In the genomic region with DNA sequence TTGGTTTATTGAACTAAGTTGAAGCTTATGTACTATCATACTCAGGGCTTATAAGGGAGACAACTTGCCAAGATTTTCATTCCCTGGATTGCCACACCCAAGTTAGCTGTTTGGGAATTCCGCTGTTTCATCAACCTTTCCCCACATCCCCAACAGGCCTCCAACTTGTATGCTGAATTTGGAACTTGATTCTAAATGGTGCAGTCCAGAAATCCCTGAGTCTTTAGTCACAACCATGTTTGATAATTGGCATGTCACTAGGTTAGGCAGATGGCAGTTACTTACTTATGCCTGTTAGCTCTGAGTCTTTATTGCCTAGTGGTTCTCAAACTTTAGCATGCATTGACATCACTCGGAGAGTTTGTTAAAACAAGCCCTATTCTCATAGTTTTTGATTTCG, we compare ENCODE assay signal across 19 cellular contexts.
"Had no signal": no experiment of that assay in that cellular context is flagged by ENCODE, and none has a peak within 500 bp of the region (broad histone marks: within the 10 kb centered on the region; RNA-seq: fewer than 3 reads in every experiment).

No MANE protein-coding gene starts in this region.

- H3K4me1 Mint-ChIP-seq: activated CD4-positive, alpha-beta memory T cell treated with anti-CD3 and anti-CD28 coated beads, Interleukin-2, amount 10 ng/mL, durations not matched to agents 7 days and 5 days; activated naive CD4-positive, alpha-beta T cell treated with anti-CD3 and anti-CD28 coated beads, Interleukin-2, amount 10 ng/mL, durations not matched to agents 7 days and 5 days; memory B cell; nephron progenitor cell had no signal

- H3K27ac Mint-ChIP-seq: activated CD4-positive, alpha-beta memory T cell treated with anti-CD3 and anti-CD28 coated beads, Interleukin-2, amount 10 ng/mL, durations not matched to agents 7 days and 5 days; activated naive CD4-positive, alpha-beta T cell treated with anti-CD3 and anti-CD28 coated beads, Interleukin-2, amount 10 ng/mL, durations not matched to agents 7 days and 5 days; dendritic cell treated with granulocyte-macrophage colony-stimulating factor and Interleukin-4, amounts not matched to agents 40 ng/mL and 50 ng/mL, for 4 days; memory B cell; nephron progenitor cell; stimulated activated naive CD8-positive, alpha-beta T cell treated with anti-CD3 and anti-CD28 coated beads, Interleukin-15, Interleukin-2, amounts not matched to agents 100 ng/mL and 50 ng/mL, for 24 hours; T-helper 1 cell treated with Interleukin-12 subunit alpha and Interleukin-12 subunit beta and Interleukin-4 antibody, amounts not matched to agents 30 μg/mL and 1 μg/mL, for 36 hours had no signal

- H3K9me3 Mint-ChIP-seq: activated CD4-positive, alpha-beta memory T cell treated with anti-CD3 and anti-CD28 coated beads, Interleukin-2, amount 10 ng/mL, durations not matched to agents 7 days and 5 days; activated naive CD4-positive, alpha-beta T cell treated with anti-CD3 and anti-CD28 coated beads, Interleukin-2, amount 10 ng/mL, durations not matched to agents 7 days and 5 days; dendritic cell treated with granulocyte-macrophage colony-stimulating factor and Interleukin-4, amounts not matched to agents 40 ng/mL and 50 ng/mL, for 4 days; memory B cell; nephron progenitor cell; stimulated activated naive CD8-positive, alpha-beta T cell treated with anti-CD3 and anti-CD28 coated beads, Interleukin-15, Interleukin-2, amounts not matched to agents 100 ng/mL and 50 ng/mL, for 24 hours; T-helper 1 cell treated with Interleukin-12 subunit alpha and Interleukin-12 subunit beta and Interleukin-4 antibody, amounts not matched to agents 30 μg/mL and 1 μg/mL, for 36 hours had no signal

- ATAC-seq: pancreas, psoas muscle had no signal

- FAIRE-seq: islet of Langerhans, pancreas had no signal

- H3K4me3 Mint-ChIP-seq: activated CD4-positive, alpha-beta memory T cell treated with anti-CD3 and anti-CD28 coated beads, Interleukin-2, amount 10 ng/mL, durations not matched to agents 7 days and 5 days; activated naive CD4-positive, alpha-beta T cell treated with anti-CD3 and anti-CD28 coated beads, Interleukin-2, amount 10 ng/mL, durations not matched to agents 7 days and 5 days; dendritic cell treated with granulocyte-macrophage colony-stimulating factor and Interleukin-4, amounts not matched to agents 40 ng/mL and 50 ng/mL, for 4 days; memory B cell; nephron progenitor cell; stimulated activated naive CD8-positive, alpha-beta T cell treated with anti-CD3 and anti-CD28 coated beads, Interleukin-15, Interleukin-2, amounts not matched to agents 100 ng/mL and 50 ng/mL, for 24 hours; T-helper 1 cell treated with Interleukin-12 subunit alpha and Interleukin-12 subunit beta and Interleukin-4 antibody, amounts not matched to agents 30 μg/mL and 1 μg/mL, for 36 hours had no signal

- H3K36me3 Mint-ChIP-seq: activated naive CD4-positive, alpha-beta T cell treated with anti-CD3 and anti-CD28 coated beads, Interleukin-2, amount 10 ng/mL, durations not matched to agents 7 days and 5 days; memory B cell had no signal

- H3K27me3 Mint-ChIP-seq: activated naive CD4-positive, alpha-beta T cell treated with anti-CD3 and anti-CD28 coated beads, Interleukin-2, amount 10 ng/mL, durations not matched to agents 7 days and 5 days; dendritic cell treated with granulocyte-macrophage colony-stimulating factor and Interleukin-4, amounts not matched to agents 40 ng/mL and 50 ng/mL, for 4 days had no signal

- DNase-seq: activated CD4-positive, alpha-beta memory T cell treated with anti-CD3 and anti-CD28 coated beads, Interleukin-2, amount 10 ng/mL, durations not matched to agents 7 days and 5 days; activated CD4-positive, alpha-beta T cell treated with anti-CD3 and anti-CD28 coated beads for 48 hours; activated effector memory CD4-positive, alpha-beta T cell treated with anti-CD3 and anti-CD28 coated beads, Interleukin-2, amount 50 U/mL, for 16 hours; activated naive CD4-positive, alpha-beta T cell treated with anti-CD3 and anti-CD28 coated beads, Interleukin-2, amount 10 ng/mL, durations not matched to agents 7 days and 5 days; caudate nucleus; effector CD8-positive, alpha-beta T cell; heart left ventricle; nephron progenitor cell; pancreas; psoas muscle; stimulated activated CD4-positive, alpha-beta T cell treated with anti-CD3 and anti-CD28 coated beads, Interleukin-12 subunit alpha, Interleukin-12 subunit beta, amount 100 ng/mL, for 4 hours; substantia nigra; T1000; thyroid gland had no signal
